8 cellular contexts compared by ENCODE assay signal in the genomic region with DNA sequence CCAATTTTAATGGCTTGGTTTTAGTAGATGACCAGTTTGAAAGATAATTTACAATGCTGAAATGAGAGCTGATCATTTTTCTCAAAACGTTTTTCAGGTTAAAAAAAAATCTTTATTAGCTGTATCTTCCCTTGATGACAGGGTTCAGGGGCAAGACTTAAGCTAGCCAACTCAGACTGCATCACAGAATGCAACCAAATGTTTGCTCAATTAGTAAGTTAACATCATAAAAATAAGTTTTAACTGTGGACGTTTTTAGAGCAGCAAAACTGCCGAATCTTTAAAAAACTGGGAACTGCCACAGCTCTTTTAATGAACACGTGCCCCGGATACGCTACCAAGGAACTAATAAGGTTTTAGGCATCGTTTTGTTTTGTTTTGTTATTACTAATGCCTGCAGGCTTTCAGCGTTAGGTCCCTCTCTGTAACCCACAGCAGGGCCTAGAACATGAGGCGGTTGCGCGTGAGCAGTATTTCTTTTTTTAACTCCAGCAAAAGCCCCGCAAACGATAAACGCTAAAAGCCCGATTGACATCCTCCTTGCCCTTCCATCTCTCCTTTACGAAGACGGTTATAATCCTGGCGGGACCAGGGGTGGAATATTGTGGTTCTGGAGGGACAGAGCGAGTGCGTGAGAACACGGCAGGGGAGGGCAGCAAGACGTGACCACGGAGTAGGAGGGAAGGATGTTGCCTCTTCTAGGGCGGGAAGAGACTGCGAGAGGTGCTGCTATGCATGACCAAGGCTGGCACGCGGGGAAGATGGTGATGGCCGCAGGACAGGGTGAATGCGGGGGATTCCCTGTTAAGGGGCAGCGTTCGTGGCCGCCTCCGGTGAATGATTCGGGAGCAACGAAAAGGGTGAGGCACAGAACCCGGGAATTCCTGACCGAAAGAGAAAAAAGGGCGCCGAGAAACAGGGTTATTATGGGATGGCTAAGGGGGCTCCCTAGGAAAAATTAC. TPM values are rescaled to one million over a fixed set of nuclear protein-coding genes. Genes with fewer than 3 reads are reported as not detected.
A peak's percentile ranks its signal among the peaks of the same experiment; 100 is the strongest.
DNase-seq lines count a peak whose midpoint lies in the region; ATAC-seq and TF ChIP-seq lines count a peak whose summit lies in the region.

No MANE protein-coding gene starts in this region.

- H3K27ac Mint-ChIP-seq in stimulated activated naive B cell treated with anti-CD40 and anti-IgM and Interleukin-4, amounts not matched to agents 10 μg/mL and 1 μg/mL and 100 μg/mL, for 72 hours, result peak overlapping the region; percentile 100

- H3K4me3 Mint-ChIP-seq in stimulated activated naive B cell treated with anti-CD40 and anti-IgM and Interleukin-4, amounts not matched to agents 10 μg/mL and 1 μg/mL and 100 μg/mL, for 72 hours, result peak overlapping the region; percentile 97 to 100

- peaks cover 22 to 34% of the 10 kb centered on the region in 2 donors for H3K4me1 Mint-ChIP-seq in stimulated activated naive B cell treated with anti-CD40 and anti-IgM and Interleukin-4, amounts not matched to agents 10 μg/mL and 1 μg/mL and 100 μg/mL, for 72 hours

- peak overlapping the region; percentile 88 for H3K9ac ChIP-seq in NT2/D1 (ENCODE audit: insufficient read length, low read depth)

- H3K36me3 ChIP-seq in NT2/D1 (ENCODE audit: insufficient read depth, insufficient read length, low read length), result peaks cover 42% of the 10 kb centered on the region

- H3K27me3 Mint-ChIP-seq in stimulated activated naive B cell treated with anti-CD40 and anti-IgM and Interleukin-4, amounts not matched to agents 10 μg/mL and 1 μg/mL and 100 μg/mL, for 72 hours, result no peaks in the 10 kb centered on the region

- no peak for TF ChIP-seq CTCF in epithelial cell of proximal tubule (conservative IDR thresholded peaks at IDR 0.05; ENCODE audit: low read depth, low read length)

- no peaks in the 10 kb centered on the region for H3K27me3 ChIP-seq in NT2/D1 (ENCODE audit: insufficient read depth, insufficient read length)

- peaks cover 19 to 31% of the 10 kb centered on the region in 2 donors for H3K36me3 Mint-ChIP-seq in stimulated activated naive B cell treated with anti-CD40 and anti-IgM and Interleukin-4, amounts not matched to agents 10 μg/mL and 1 μg/mL and 100 μg/mL, for 72 hours

- ATAC-seq in HG03342 (IDR thresholded peaks at IDR 0.05; ENCODE audit: unreplicated experiment) (peak; percentile 29), HG02642 (IDR thresholded peaks at IDR 0.05; ENCODE audit: poor library complexity, unreplicated experiment) (no peak)
- peak; percentile 64 to 67 for ATAC-seq in stimulated activated naive B cell treated with anti-CD40 and anti-IgM and Interleukin-4, amounts not matched to agents 10 μg/mL and 1 μg/mL and 100 μg/mL, for 72 hours (replicated peaks)

- no peaks in the 10 kb centered on the region for H3K4me1 ChIP-seq in NT2/D1 (ENCODE audit: insufficient read depth, insufficient read length)

- no peaks in the 10 kb centered on the region for H3K9me3 Mint-ChIP-seq in stimulated activated naive B cell treated with anti-CD40 and anti-IgM and Interleukin-4, amounts not matched to agents 10 μg/mL and 1 μg/mL and 100 μg/mL, for 72 hours

- DNase-seq in EH (ENCODE audit: low read depth) (peak; percentile 74), NT2/D1 (ENCODE audit: low read depth, low spot score) (no peak), epithelial cell of proximal tubule (ENCODE audit: low read depth) (peak; percentile 9), myocyte (ENCODE audit: low read depth) (peak; percentile 52)
- DNase-seq in activated T-cell treated with anti-CD3 and anti-CD28 coated beads, Interleukin-2, amount 50 U/mL, for 1 hour, result peak; percentile 52
- peak; percentile 62 for DNase-seq in stimulated activated naive B cell treated with anti-CD40 and anti-IgM and Interleukin-4, amounts not matched to agents 10 μg/mL and 1 μg/mL and 100 μg/mL, for 72 hours

- H3K4me3 ChIP-seq in NT2/D1 (ENCODE audit: insufficient read length, low read depth) (peak overlapping the region; percentile 91), epithelial cell of proximal tubule (ENCODE audit: low read depth, low read length) (peak overlapping the region; percentile 71)

- no peaks in the 10 kb centered on the region for H3K9me3 ChIP-seq in NT2/D1 (ENCODE audit: insufficient read depth, low read length)

RNA-seq across cellular contexts. Expression of gene SUPT16H, which starts 0.7 kb away (rescaled TPM):
- total RNA-seq in epithelial cell of proximal tubule (74.7 and 107 TPM in 2 replicates), myocyte (70.7 and 75.3 TPM in 2 replicates)
- 37.7 TPM for polyA plus RNA-seq in myocyte (2012)
